Comparison of ENCODE assay signal across 13 cellular contexts in the genomic region with DNA sequence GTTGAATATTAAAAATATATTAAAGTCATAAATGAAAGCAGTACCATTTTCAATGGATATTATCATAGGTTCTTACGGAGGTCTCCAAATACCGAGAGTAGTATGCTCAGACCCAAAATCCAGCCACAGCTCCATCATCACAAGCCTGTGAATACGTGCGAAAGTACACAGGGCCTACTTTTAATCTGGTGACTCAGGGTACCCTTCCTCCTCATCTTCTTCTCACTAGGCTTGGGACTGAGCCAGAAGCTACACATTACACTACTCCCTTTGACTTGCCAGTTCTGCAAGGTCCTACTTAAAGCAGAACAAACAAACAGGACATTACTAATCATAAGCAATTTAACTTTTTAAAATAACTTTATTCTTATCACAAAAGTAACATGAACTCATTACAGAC. TPM values are rescaled to one million over a fixed set of nuclear protein-coding genes. Genes with fewer than 3 reads are reported as not detected.
DNase-seq lines count a peak whose midpoint lies in the region; FAIRE-seq and TF ChIP-seq lines count a peak whose summit lies in the region.
"Had no signal": no experiment of that assay in that cellular context is flagged by ENCODE, and none has a peak within 500 bp of the region (broad histone marks: within the 10 kb centered on the region; RNA-seq: fewer than 3 reads in every experiment).

No MANE protein-coding gene starts in this region.

- no peak for TF ChIP-seq POLR2A in H54 (IDR thresholded peaks at IDR 0.05; ENCODE audit: low read depth, low read length)

- FAIRE-seq in H54 (lab: Jason Lieb, UNC) = peak; percentile 96

- H3K4me3 Mint-ChIP-seq in activated CD4-positive, alpha-beta memory T cell treated with anti-CD3 and anti-CD28 coated beads for 36 hours = no peak overlapping the region
- H3K4me3 Mint-ChIP-seq: activated CD8-positive, alpha-beta T cell treated with anti-CD3 and anti-CD28 coated beads, Interleukin-2, amount 10 ng/mL, durations not matched to agents 7 days and 5 days had no signal

- no peaks in the 10 kb centered on the region for H3K9me3 Mint-ChIP-seq in activated CD4-positive, alpha-beta memory T cell treated with anti-CD3 and anti-CD28 coated beads for 36 hours
- H3K9me3 Mint-ChIP-seq: CD4-positive, CD25-positive, alpha-beta regulatory T cell; naive B cell had no signal

- TF ChIP-seq CTCF in AG04449 (IDR thresholded peaks at IDR 0.05; ENCODE audit: insufficient read depth, low read length, missing control alignments) = no peak

- POLR2A ChIA-PET in AG04449 (lab: Yijun Ruan, JAX) = no interaction called here
- POLR2A ChIA-PET in activated CD4-positive, alpha-beta memory T cell treated with anti-CD3 and anti-CD28 coated beads for 36 hours (lab: Charles Lee) = no interaction called here

- H3K27me3 Mint-ChIP-seq in activated CD4-positive, alpha-beta memory T cell treated with anti-CD3 and anti-CD28 coated beads for 36 hours = no peaks in the 10 kb centered on the region
- H3K27me3 Mint-ChIP-seq: CD4-positive, CD25-positive, alpha-beta regulatory T cell; naive B cell had no signal

- H3K36me3 Mint-ChIP-seq in activated CD4-positive, alpha-beta memory T cell treated with anti-CD3 and anti-CD28 coated beads for 36 hours = peaks cover 3% of the 10 kb centered on the region

- DNase-seq in AG04449 (ENCODE audit: low read depth, low spot score) (peak; percentile 79), H54 (ENCODE audit: insufficient read length, low spot score) (no peak), astrocyte of the hippocampus (ENCODE audit: low read depth, low spot score) (peak; percentile 67), myocyte (ENCODE audit: low read depth) (peak; percentile 35), NCI-H2029 treated with DMSO at 0.1 percent for 48 hours (lab: John Stamatoyannopoulos, UW) (no peak), SIG-M5 treated with dmso at 0.1 percent for 504 hours (lab: John Stamatoyannopoulos, UW; ENCODE audit: unreplicated experiment) (no peak), NCI-H1417 treated with DMSO at 0.1 percent for 48 hours (lab: John Stamatoyannopoulos, UW) (no peak)
- DNase-seq in activated CD4-positive, alpha-beta memory T cell treated with anti-CD3 and anti-CD28 coated beads for 36 hours = no peak
- DNase-seq: activated CD8-positive, alpha-beta T cell treated with anti-CD3 and anti-CD28 coated beads, Interleukin-2, amount 10 ng/mL, durations not matched to agents 7 days and 5 days; CD4-positive, CD25-positive, alpha-beta regulatory T cell; naive B cell; NCI-H1436 treated with DMSO at 0.1 percent for 48 hours; T-helper 2 cell had no signal

- CTCF ChIA-PET in AG04449 (lab: Yijun Ruan, JAX) = interaction anchor here (0.6 to 3.9 kb wide), 3 partner anchors 21 to 435 kb away, joined by 3 to 20 read pairs (median 6); no protein-coding TSS in a partner anchor
- CTCF ChIA-PET in activated CD4-positive, alpha-beta memory T cell treated with anti-CD3 and anti-CD28 coated beads for 36 hours (lab: Charles Lee) = interaction anchor here (1.1 to 1.6 kb wide), 3 partner anchors 21 to 171 kb away, joined by 3 to 4 read pairs (median 3); a partner anchor contains a TSS

- no peak overlapping the region for H3K27ac Mint-ChIP-seq in activated CD4-positive, alpha-beta memory T cell treated with anti-CD3 and anti-CD28 coated beads for 36 hours
- H3K27ac Mint-ChIP-seq: activated CD8-positive, alpha-beta T cell treated with anti-CD3 and anti-CD28 coated beads, Interleukin-2, amount 10 ng/mL, durations not matched to agents 7 days and 5 days; CD4-positive, CD25-positive, alpha-beta regulatory T cell had no signal

- H3K4me1 Mint-ChIP-seq in activated CD4-positive, alpha-beta memory T cell treated with anti-CD3 and anti-CD28 coated beads for 36 hours (ENCODE audit: low read depth) = peaks cover 55% of the 10 kb centered on the region

- intact Hi-C loops in activated CD4-positive, alpha-beta memory T cell treated with anti-CD3 and anti-CD28 coated beads for 36 hours (cut with micrococcal nuclease) = no loop called here

- no peak overlapping the region for H3K4me3 ChIP-seq in AG04449 (ENCODE audit: low read depth, low read length)

RNA-seq across cellular contexts. Expression of a gene that starts 7.6 kb away (rescaled TPM):
- 25.1 and 28.3 TPM in 2 replicates for total RNA-seq in myocyte
- 12.1 TPM for polyA plus RNA-seq in myocyte (2012)
- 10 to 100 TPM; 14.1 to 15.0 TPM for total RNA-seq in activated CD4-positive, alpha-beta memory T cell treated with anti-CD3 and anti-CD28 coated beads for 36 hours

Comparison
In these comparisons a context has a peak if more than half of its experiments do, and no peak if none do; other contexts are left out.
1. DNase-seq: peak in AG04449 (single experiment), astrocyte of the hippocampus (single experiment) and myocyte (single experiment); none in H54 (single experiment), NCI-H2029 treated with DMSO at 0.1 percent for 48 hours (single experiment), SIG-M5 treated with dmso at 0.1 percent for 504 hours (single experiment), NCI-H1417 treated with DMSO at 0.1 percent for 48 hours (single experiment) and activated CD4-positive, alpha-beta memory T cell treated with anti-CD3 and anti-CD28 coated beads for 36 hours (single experiment).